Comparison of ENCODE assay signal across 1 cellular context in the genomic region with DNA sequence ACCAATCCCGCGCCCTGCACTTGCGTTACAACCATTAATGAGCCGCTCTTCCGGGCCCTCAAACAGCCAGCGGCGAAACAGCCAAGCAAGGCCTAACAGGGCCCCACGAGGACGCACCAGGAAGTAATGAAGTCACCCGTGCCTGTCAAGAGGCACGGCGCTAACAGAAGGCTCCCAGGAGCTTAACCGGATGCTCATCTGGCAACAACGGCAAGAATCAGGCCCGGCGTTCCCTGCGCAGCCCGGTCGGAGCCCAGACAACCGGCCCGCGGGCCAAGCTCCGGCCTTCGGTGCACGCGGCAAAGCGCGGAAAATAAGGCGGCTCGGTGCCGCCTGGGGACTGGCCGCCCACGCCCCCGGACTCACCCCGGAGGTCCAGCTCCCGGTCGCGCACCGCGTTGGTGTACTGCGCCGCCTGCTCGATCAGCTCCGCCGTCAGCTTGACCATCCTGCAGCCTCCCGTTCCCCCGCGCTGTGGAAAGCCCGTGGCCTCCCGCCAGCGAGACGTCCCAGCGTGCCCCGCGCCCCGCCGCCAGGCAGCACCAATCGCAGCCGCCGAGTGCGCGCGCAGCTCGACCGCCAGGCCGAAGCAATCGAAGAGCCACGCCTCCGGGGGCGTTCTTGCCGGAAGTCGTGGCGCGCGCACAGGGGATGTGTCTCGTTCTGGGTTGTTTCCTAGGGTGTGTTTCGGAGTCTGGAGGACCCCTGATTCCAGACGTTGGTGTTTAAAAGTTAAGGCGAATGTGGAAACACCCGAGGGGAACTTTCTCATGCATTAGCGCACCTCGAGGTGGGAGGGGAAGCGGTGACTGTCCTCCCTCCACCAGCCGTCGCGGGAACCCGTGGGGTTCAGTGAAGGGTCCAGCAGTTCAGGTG.
A peak's percentile ranks its signal among the peaks of the same experiment; 100 is the strongest.
TF ChIP-seq lines count a peak whose summit lies in the region.

A gene (minus strand): TSS at position 518 of the 876 bp plus-strand sequence. CDS start 70 bp downstream, at position 448.

TF ChIP-seq in K562, 482 proteins besides CTCF, POLR2A, EP300 and RAD21 (continued from another document and continues in another):
- TF ChIP-seq, protein P1, sequence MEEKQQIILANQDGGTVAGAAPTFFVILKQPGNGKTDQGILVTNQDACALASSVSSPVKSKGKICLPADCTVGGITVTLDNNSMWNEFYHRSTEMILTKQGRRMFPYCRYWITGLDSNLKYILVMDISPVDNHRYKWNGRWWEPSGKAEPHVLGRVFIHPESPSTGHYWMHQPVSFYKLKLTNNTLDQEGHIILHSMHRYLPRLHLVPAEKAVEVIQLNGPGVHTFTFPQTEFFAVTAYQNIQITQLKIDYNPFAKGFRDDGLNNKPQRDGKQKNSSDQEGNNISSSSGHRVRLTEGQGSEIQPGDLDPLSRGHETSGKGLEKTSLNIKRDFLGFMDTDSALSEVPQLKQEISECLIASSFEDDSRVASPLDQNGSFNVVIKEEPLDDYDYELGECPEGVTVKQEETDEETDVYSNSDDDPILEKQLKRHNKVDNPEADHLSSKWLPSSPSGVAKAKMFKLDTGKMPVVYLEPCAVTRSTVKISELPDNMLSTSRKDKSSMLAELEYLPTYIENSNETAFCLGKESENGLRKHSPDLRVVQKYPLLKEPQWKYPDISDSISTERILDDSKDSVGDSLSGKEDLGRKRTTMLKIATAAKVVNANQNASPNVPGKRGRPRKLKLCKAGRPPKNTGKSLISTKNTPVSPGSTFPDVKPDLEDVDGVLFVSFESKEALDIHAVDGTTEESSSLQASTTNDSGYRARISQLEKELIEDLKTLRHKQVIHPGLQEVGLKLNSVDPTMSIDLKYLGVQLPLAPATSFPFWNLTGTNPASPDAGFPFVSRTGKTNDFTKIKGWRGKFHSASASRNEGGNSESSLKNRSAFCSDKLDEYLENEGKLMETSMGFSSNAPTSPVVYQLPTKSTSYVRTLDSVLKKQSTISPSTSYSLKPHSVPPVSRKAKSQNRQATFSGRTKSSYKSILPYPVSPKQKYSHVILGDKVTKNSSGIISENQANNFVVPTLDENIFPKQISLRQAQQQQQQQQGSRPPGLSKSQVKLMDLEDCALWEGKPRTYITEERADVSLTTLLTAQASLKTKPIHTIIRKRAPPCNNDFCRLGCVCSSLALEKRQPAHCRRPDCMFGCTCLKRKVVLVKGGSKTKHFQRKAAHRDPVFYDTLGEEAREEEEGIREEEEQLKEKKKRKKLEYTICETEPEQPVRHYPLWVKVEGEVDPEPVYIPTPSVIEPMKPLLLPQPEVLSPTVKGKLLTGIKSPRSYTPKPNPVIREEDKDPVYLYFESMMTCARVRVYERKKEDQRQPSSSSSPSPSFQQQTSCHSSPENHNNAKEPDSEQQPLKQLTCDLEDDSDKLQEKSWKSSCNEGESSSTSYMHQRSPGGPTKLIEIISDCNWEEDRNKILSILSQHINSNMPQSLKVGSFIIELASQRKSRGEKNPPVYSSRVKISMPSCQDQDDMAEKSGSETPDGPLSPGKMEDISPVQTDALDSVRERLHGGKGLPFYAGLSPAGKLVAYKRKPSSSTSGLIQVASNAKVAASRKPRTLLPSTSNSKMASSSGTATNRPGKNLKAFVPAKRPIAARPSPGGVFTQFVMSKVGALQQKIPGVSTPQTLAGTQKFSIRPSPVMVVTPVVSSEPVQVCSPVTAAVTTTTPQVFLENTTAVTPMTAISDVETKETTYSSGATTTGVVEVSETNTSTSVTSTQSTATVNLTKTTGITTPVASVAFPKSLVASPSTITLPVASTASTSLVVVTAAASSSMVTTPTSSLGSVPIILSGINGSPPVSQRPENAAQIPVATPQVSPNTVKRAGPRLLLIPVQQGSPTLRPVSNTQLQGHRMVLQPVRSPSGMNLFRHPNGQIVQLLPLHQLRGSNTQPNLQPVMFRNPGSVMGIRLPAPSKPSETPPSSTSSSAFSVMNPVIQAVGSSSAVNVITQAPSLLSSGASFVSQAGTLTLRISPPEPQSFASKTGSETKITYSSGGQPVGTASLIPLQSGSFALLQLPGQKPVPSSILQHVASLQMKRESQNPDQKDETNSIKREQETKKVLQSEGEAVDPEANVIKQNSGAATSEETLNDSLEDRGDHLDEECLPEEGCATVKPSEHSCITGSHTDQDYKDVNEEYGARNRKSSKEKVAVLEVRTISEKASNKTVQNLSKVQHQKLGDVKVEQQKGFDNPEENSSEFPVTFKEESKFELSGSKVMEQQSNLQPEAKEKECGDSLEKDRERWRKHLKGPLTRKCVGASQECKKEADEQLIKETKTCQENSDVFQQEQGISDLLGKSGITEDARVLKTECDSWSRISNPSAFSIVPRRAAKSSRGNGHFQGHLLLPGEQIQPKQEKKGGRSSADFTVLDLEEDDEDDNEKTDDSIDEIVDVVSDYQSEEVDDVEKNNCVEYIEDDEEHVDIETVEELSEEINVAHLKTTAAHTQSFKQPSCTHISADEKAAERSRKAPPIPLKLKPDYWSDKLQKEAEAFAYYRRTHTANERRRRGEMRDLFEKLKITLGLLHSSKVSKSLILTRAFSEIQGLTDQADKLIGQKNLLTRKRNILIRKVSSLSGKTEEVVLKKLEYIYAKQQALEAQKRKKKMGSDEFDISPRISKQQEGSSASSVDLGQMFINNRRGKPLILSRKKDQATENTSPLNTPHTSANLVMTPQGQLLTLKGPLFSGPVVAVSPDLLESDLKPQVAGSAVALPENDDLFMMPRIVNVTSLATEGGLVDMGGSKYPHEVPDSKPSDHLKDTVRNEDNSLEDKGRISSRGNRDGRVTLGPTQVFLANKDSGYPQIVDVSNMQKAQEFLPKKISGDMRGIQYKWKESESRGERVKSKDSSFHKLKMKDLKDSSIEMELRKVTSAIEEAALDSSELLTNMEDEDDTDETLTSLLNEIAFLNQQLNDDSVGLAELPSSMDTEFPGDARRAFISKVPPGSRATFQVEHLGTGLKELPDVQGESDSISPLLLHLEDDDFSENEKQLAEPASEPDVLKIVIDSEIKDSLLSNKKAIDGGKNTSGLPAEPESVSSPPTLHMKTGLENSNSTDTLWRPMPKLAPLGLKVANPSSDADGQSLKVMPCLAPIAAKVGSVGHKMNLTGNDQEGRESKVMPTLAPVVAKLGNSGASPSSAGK (IDR thresholded peaks at IDR 0.05), result peak; percentile 78
- TF ChIP-seq, protein P2, sequence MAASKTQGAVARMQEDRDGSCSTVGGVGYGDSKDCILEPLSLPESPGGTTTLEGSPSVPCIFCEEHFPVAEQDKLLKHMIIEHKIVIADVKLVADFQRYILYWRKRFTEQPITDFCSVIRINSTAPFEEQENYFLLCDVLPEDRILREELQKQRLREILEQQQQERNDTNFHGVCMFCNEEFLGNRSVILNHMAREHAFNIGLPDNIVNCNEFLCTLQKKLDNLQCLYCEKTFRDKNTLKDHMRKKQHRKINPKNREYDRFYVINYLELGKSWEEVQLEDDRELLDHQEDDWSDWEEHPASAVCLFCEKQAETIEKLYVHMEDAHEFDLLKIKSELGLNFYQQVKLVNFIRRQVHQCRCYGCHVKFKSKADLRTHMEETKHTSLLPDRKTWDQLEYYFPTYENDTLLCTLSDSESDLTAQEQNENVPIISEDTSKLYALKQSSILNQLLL (CRISPR knock-in tag; IDR thresholded peaks at IDR 0.05; ENCODE audit: borderline replicate concordance), result no peak
- TF ChIP-seq CBX1 (IDR thresholded peaks at IDR 0.05; ENCODE audit: low read depth), result no peak; the same call in 1 of the 2 replicates
- no peak for TF ChIP-seq PURB (CRISPR knock-in tag; IDR thresholded peaks at IDR 0.05; ENCODE audit: low read depth)
- no peak for TF ChIP-seq TCFL5 (CRISPR knock-in tag; conservative IDR thresholded peaks at IDR 0.05)
- TF ChIP-seq NR1H2 (CRISPR knock-in tag; IDR thresholded peaks at IDR 0.05), result no peak
- TF ChIP-seq HDAC2 (IDR thresholded peaks at IDR 0.05), result peak; percentile 64
- no peak for TF ChIP-seq BRCA1 (IDR thresholded peaks at IDR 0.05)
- no peak for TF ChIP-seq BRCA1 (CRISPR knock-in tag; IDR thresholded peaks at IDR 0.05)
- TF ChIP-seq KAT8 (IDR thresholded peaks at IDR 0.05; ENCODE audit: low read depth), result no peak
- TF ChIP-seq, protein P3, sequence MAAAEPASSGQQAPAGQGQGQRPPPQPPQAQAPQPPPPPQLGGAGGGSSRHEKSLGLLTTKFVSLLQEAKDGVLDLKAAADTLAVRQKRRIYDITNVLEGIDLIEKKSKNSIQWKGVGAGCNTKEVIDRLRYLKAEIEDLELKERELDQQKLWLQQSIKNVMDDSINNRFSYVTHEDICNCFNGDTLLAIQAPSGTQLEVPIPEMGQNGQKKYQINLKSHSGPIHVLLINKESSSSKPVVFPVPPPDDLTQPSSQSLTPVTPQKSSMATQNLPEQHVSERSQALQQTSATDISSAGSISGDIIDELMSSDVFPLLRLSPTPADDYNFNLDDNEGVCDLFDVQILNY (CRISPR knock-in tag; IDR thresholded peaks at IDR 0.05), result 0 out of 2 replicates have a peak, but pooled peaks have one; percentile 71
- TF ChIP-seq TEAD4 (IDR thresholded peaks at IDR 0.05; ENCODE audit: low read length), result no peak
- peak; percentile 73; the same call in 1 of the 2 replicates for TF ChIP-seq TEAD4 (CRISPR knock-in tag; IDR thresholded peaks at IDR 0.05; ENCODE audit: borderline replicate concordance)
- TF ChIP-seq ZNF274 (IDR thresholded peaks at IDR 0.05; ENCODE audit: borderline replicate concordance, low read depth, low read length), result no peak
- TF ChIP-seq FOXA1 (IDR thresholded peaks at IDR 0.05; ENCODE audit: borderline replicate concordance), result no peak
- peak; percentile 65; the same call in 1 of the 2 replicates for TF ChIP-seq ERF (CRISPR knock-in tag; IDR thresholded peaks at IDR 0.05)
- TF ChIP-seq NCOR1 (IDR thresholded peaks at IDR 0.05), result peak; percentile 40
- TF ChIP-seq CBX3 (IDR thresholded peaks at IDR 0.05; ENCODE audit: borderline replicate concordance in 1 of 2, low read length in 2 of 2), result peak in 1 of 2 experiments; percentile 61; a peak in 1 of 3 replicates
- no peak for TF ChIP-seq BCL6 (CRISPR knock-in tag; IDR thresholded peaks at IDR 0.05)
- peak; percentile 32 to 33; a peak in 2 of 4 replicates for TF ChIP-seq NONO (IDR thresholded peaks at IDR 0.05; ENCODE audit: low read depth in 2 of 2, low read length in 1 of 2)
- TF ChIP-seq NEUROD1 (IDR thresholded peaks at IDR 0.05; ENCODE audit: borderline replicate concordance, low read depth, low read length, partially characterized antibody), result peak; percentile 73
- no peak for TF ChIP-seq TAF7 (tag; IDR thresholded peaks at IDR 0.05)
- TF ChIP-seq ZNF766 (CRISPR knock-in tag; conservative IDR thresholded peaks at IDR 0.05), result peak; percentile 73
- TF ChIP-seq ZNF76 (CRISPR knock-in tag; IDR thresholded peaks at IDR 0.05; ENCODE audit: borderline replicate concordance), result no peak
- TF ChIP-seq, protein P4, sequence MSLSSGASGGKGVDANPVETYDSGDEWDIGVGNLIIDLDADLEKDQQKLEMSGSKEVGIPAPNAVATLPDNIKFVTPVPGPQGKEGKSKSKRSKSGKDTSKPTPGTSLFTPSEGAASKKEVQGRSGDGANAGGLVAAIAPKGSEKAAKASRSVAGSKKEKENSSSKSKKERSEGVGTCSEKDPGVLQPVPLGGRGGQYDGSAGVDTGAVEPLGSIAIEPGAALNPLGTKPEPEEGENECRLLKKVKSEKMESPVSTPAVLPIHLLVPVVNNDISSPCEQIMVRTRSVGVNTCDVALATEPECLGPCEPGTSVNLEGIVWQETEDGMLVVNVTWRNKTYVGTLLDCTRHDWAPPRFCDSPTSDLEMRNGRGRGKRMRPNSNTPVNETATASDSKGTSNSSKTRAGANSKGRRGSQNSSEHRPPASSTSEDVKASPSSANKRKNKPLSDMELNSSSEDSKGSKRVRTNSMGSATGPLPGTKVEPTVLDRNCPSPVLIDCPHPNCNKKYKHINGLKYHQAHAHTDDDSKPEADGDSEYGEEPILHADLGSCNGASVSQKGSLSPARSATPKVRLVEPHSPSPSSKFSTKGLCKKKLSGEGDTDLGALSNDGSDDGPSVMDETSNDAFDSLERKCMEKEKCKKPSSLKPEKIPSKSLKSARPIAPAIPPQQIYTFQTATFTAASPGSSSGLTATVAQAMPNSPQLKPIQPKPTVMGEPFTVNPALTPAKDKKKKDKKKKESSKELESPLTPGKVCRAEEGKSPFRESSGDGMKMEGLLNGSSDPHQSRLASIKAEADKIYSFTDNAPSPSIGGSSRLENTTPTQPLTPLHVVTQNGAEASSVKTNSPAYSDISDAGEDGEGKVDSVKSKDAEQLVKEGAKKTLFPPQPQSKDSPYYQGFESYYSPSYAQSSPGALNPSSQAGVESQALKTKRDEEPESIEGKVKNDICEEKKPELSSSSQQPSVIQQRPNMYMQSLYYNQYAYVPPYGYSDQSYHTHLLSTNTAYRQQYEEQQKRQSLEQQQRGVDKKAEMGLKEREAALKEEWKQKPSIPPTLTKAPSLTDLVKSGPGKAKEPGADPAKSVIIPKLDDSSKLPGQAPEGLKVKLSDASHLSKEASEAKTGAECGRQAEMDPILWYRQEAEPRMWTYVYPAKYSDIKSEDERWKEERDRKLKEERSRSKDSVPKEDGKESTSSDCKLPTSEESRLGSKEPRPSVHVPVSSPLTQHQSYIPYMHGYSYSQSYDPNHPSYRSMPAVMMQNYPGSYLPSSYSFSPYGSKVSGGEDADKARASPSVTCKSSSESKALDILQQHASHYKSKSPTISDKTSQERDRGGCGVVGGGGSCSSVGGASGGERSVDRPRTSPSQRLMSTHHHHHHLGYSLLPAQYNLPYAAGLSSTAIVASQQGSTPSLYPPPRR (CRISPR knock-in tag; IDR thresholded peaks at IDR 0.05; ENCODE audit: borderline replicate concordance), result peak; percentile 88; the same call in 1 of the 2 replicates
- no peak for TF ChIP-seq POLR3A (IDR thresholded peaks at IDR 0.05; ENCODE audit: borderline replicate concordance, extremely low read depth, insufficient read depth, insufficient read length)
- TF ChIP-seq, protein P5, sequence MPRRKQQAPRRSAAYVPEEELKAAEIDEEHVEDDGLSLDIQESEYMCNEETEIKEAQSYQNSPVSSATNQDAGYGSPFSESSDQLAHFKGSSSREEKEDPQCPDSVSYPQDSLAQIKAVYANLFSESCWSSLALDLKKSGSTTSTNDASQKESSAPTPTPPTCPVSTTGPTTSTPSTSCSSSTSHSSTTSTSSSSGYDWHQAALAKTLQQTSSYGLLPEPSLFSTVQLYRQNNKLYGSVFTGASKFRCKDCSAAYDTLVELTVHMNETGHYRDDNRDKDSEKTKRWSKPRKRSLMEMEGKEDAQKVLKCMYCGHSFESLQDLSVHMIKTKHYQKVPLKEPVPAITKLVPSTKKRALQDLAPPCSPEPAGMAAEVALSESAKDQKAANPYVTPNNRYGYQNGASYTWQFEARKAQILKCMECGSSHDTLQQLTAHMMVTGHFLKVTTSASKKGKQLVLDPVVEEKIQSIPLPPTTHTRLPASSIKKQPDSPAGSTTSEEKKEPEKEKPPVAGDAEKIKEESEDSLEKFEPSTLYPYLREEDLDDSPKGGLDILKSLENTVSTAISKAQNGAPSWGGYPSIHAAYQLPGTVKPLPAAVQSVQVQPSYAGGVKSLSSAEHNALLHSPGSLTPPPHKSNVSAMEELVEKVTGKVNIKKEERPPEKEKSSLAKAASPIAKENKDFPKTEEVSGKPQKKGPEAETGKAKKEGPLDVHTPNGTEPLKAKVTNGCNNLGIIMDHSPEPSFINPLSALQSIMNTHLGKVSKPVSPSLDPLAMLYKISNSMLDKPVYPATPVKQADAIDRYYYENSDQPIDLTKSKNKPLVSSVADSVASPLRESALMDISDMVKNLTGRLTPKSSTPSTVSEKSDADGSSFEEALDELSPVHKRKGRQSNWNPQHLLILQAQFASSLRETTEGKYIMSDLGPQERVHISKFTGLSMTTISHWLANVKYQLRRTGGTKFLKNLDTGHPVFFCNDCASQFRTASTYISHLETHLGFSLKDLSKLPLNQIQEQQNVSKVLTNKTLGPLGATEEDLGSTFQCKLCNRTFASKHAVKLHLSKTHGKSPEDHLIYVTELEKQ (CRISPR knock-in tag; IDR thresholded peaks at IDR 0.05), result no peak
- no peak for TF ChIP-seq ZNF212 (CRISPR knock-in tag; IDR thresholded peaks at IDR 0.05)
- TF ChIP-seq JUND (IDR thresholded peaks at IDR 0.05; ENCODE audit: borderline replicate concordance, low read depth, low read length), result peak; percentile 73
- TF ChIP-seq JUND (tag; IDR thresholded peaks at IDR 0.05; ENCODE audit: borderline replicate concordance, low read depth, low read length), result no peak; the same call in 2 of the 3 replicates
